Comparison of ENCODE assay signal across 31 cellular contexts in the genomic region with DNA sequence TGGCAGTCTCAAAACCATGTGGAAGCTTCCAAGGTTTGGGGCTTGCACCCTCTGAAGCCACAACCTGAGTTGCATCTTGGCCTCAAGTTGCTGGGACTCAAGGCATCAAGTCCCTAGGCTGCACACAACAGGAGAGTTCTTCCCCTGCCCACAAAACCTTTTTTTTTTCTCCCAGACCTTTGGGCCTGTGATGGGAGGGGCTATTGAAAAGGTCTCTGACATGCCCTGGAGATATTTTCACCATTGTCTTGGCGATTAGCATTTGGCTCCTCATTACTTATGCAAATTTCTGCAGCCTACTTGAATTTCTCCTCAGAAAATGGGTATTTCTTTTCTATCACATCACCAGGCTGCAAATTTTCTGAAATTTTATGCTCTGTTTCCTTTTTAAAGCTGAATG.
A peak's percentile ranks its signal among the peaks of the same experiment; 100 is the strongest.
DNase-seq lines count a peak whose midpoint lies in the region; ATAC-seq lines count a peak whose summit lies in the region.
"Had no signal": no experiment of that assay in that cellular context is flagged by ENCODE, and none has a peak within 500 bp of the region (broad histone marks: within the 10 kb centered on the region; RNA-seq: fewer than 3 reads in every experiment).

No MANE protein-coding gene starts in this region.

- H2AK5ac ChIP-seq in mesendoderm (ENCODE audit: low read length) = no peak overlapping the region

- no peak overlapping the region for H3K56ac ChIP-seq in mesendoderm (ENCODE audit: low read length)

- H3K79me2 ChIP-seq in mesendoderm (ENCODE audit: control insufficient read depth, insufficient read depth, low read length) = no peaks in the 10 kb centered on the region

- H3K36me3 ChIP-seq in NT2/D1 (ENCODE audit: insufficient read depth, insufficient read length, low read length) = no peaks in the 10 kb centered on the region
- H3K36me3 ChIP-seq in mesendoderm (ENCODE audit: control insufficient read depth, insufficient read depth, low read length) = no peaks in the 10 kb centered on the region
- H3K36me3 ChIP-seq: BE2C; BLaER1; BLaER1 treated with 17β-estradiol and CSF1 and Interleukin-3, amounts not matched to agents 10 nM and 100 nM had no signal

- no peak overlapping the region for H3K18ac ChIP-seq in mesendoderm (ENCODE audit: low read length)

- H4K8ac ChIP-seq in mesendoderm (ENCODE audit: low read depth, low read length) = no peak overlapping the region

- DNase-seq in ELF-1 (ENCODE audit: low read depth, low spot score) (peak; percentile 67), NT2/D1 (ENCODE audit: low read depth, low spot score) (peak; percentile 40), mesendoderm (peak; percentile 54), globus pallidus (ENCODE audit: low spot score) (no peak), germinal center (ENCODE audit: low spot score) (no peak)
- DNase-seq: 8988T; ACHN; AML-193; BE2C; C1 segment of cervical spinal cord; Caco-2; Calu3; CD4-positive, alpha-beta memory T cell; CD4-positive, alpha-beta T cell; CD4-positive, CD25-positive, alpha-beta regulatory T cell; CD8-positive, alpha-beta memory T cell; CD8-positive, alpha-beta T cell; COR-L47; DMS 273 treated with DMSO at 0.1 percent for 48 hours; DMS153; DMS53; DMS79; DMS79 treated with DMSO at 0.1 percent for 48 hours; DND-41; EL had no signal

- H3K4me1 ChIP-seq in NT2/D1 (ENCODE audit: insufficient read depth, insufficient read length) (peaks cover 5% of the 10 kb centered on the region), mesendoderm (ENCODE audit: control insufficient read depth, low read depth, low read length) (no peaks in the 10 kb centered on the region)
- H3K4me1 ChIP-seq: A549; BE2C; BLaER1; BLaER1 treated with 17β-estradiol and CSF1 and Interleukin-3, amounts not matched to agents 10 nM and 100 nM; Caco-2 had no signal

- H3K4ac ChIP-seq in mesendoderm (ENCODE audit: low read depth, low read length) = no peak overlapping the region

- H3K9me3 ChIP-seq in NT2/D1 (ENCODE audit: insufficient read depth, low read length) = no peaks in the 10 kb centered on the region
- H3K9me3 ChIP-seq: A549, BE2C, Caco-2 had no signal

- H3K4me2 ChIP-seq in mesendoderm (ENCODE audit: low read length) = no peak overlapping the region
- H3K4me2 ChIP-seq: A549; BLaER1; BLaER1 treated with 17β-estradiol and CSF1 and Interleukin-3, amounts not matched to agents 10 nM and 100 nM had no signal

- H3K27me3 ChIP-seq in NT2/D1 (ENCODE audit: insufficient read depth, insufficient read length) (no peaks in the 10 kb centered on the region), mesendoderm (ENCODE audit: insufficient read depth, low read length, poor library complexity) (no peaks in the 10 kb centered on the region)
- H3K27me3 ChIP-seq: BE2C had no signal

- no peak overlapping the region for H3K4me3 ChIP-seq in NT2/D1 (ENCODE audit: insufficient read length, low read depth)
- H3K4me3 ChIP-seq in mesendoderm (ENCODE audit: low read length) = no peak overlapping the region
- H3K4me3 ChIP-seq: A549; BLaER1; BLaER1 treated with 17β-estradiol and CSF1 and Interleukin-3, amounts not matched to agents 10 nM and 100 nM had no signal

- ATAC-seq in GM18502 (IDR thresholded peaks at IDR 0.05; ENCODE audit: poor library complexity, unreplicated experiment) = no peak
- ATAC-seq: A549; CD8-positive, alpha-beta T cell had no signal

- WGBS in mesendoderm (ENCODE audit: extremely low coverage, insufficient coverage, low lambda C conversion rate) = no CpG with 5 or more reads among the region's 1 CpG

- H3K27ac ChIP-seq in mesendoderm (ENCODE audit: low read depth, low read length) = no peak overlapping the region
- H3K27ac ChIP-seq: 22Rv1; A549; BLaER1; BLaER1 treated with 17β-estradiol and CSF1 and Interleukin-3, amounts not matched to agents 10 nM and 100 nM; C4-2B had no signal

- H2BK5ac ChIP-seq in mesendoderm (ENCODE audit: low read length) = no peak overlapping the region

- H3K23ac ChIP-seq in mesendoderm (ENCODE audit: low read length) = no peak overlapping the region

- H3K79me1 ChIP-seq in mesendoderm (ENCODE audit: low read length) = no peaks in the 10 kb centered on the region

- H3K9ac ChIP-seq in NT2/D1 (ENCODE audit: insufficient read length, low read depth) = no peak overlapping the region
- no peak overlapping the region for H3K9ac ChIP-seq in mesendoderm (ENCODE audit: low read length)
- H3K9ac ChIP-seq: BLaER1; BLaER1 treated with 17β-estradiol and CSF1 and Interleukin-3, amounts not matched to agents 10 nM and 100 nM had no signal

- H4K5ac ChIP-seq in mesendoderm (ENCODE audit: low read length) = no peak overlapping the region

- no peak overlapping the region for H2BK15ac ChIP-seq in mesendoderm (replicated peaks; ENCODE audit: low read depth)

- H2BK120ac ChIP-seq in mesendoderm (ENCODE audit: low read depth, low read length) = no peak overlapping the region

Comparison
In these comparisons a context has a peak if more than half of its experiments do, and no peak if none do; other contexts are left out.
1. DNase-seq: peak in ELF-1 (single experiment), NT2/D1 (single experiment) and mesendoderm (single experiment); none in globus pallidus (single experiment) and germinal center (single experiment).